In genomic region chr16:68752602-68753001, GRCh38 we compare ENCODE assay signal across 11 cellular contexts. TPM values are rescaled to one million over a fixed set of nuclear protein-coding genes. Genes with fewer than 3 reads are reported as not detected.
DNase-seq lines count a peak whose midpoint lies in the region; ATAC-seq and TF ChIP-seq lines count a peak whose summit lies in the region.
"Had no signal": no experiment of that assay in that cellular context is flagged by ENCODE, and none has a peak within 500 bp of the region (broad histone marks: within the 10 kb centered on the region; RNA-seq: fewer than 3 reads in every experiment).

No MANE protein-coding gene starts in this region.

- intact Hi-C loops in Panc1 (cut with micrococcal nuclease; ENCODE audit: unreplicated experiment): no loop called here

- H3K9me3 ChIP-seq in Panc1 (ENCODE audit: control insufficient read depth, insufficient read depth, low read depth, low read length): no peaks in the 10 kb centered on the region

- peaks cover 6% of the 10 kb centered on the region for H3K27me3 Mint-ChIP-seq in activated naive CD8-positive, alpha-beta T cell treated with anti-CD3 and anti-CD28 coated beads, Interleukin-2, amount 50 U/mL, for 24 hours

- no peaks in the 10 kb centered on the region for H3K4me1 ChIP-seq in Panc1 (ENCODE audit: control insufficient read depth, insufficient read depth, low read length)

- no peak overlapping the region for H3K4me3 Mint-ChIP-seq in activated naive CD8-positive, alpha-beta T cell treated with anti-CD3 and anti-CD28 coated beads, Interleukin-2, amount 50 U/mL, for 24 hours

- TF ChIP-seq CTCF in Panc1 (IDR thresholded peaks at IDR 0.05): no peak

- H3K27ac ChIP-seq in Panc1 (ENCODE audit: low read length): peak overlapping the region; percentile 27; the same call in 1 of the 2 replicates
- H3K27ac ChIP-seq in substantia nigra (ENCODE audit: low read depth, low read length, poor library complexity, severe bottlenecking): no peak overlapping the region

- in situ Hi-C loops in Panc1 (cut with HindIII; ENCODE audit: low pct_unique_long_range_greater_than_20kb, low sequenced_read_pairs): no loop called here

- no peak for DNase-seq in Panc1 (ENCODE audit: low read depth, low spot score)
- DNase-seq in activated naive CD8-positive, alpha-beta T cell treated with anti-CD3 and anti-CD28 coated beads, Interleukin-2, amount 50 U/mL, for 24 hours: peak; percentile 49
- peak; percentile 73 for DNase-seq in stimulated activated CD4-positive, alpha-beta T cell treated with anti-CD3 and anti-CD28 coated beads, Interleukin-1b, Interleukin-23, amount 100 ng/mL, for 48 hours
- DNase-seq in substantia nigra (lab: John Stamatoyannopoulos, UW): no peak
- DNase-seq in NCI-H2196 treated with DMSO at 0.1 percent for 48 hours (lab: John Stamatoyannopoulos, UW; ENCODE audit: unreplicated experiment): no peak
- DNase-seq: GDM1, NCI-H1105, Right ventricle myocardium superior had no signal

- ATAC-seq in GM18867 (IDR thresholded peaks at IDR 0.05; ENCODE audit: unreplicated experiment): peak; percentile 30
- no peak for ATAC-seq in Panc1
- peak; percentile 85 for ATAC-seq in activated naive CD8-positive, alpha-beta T cell treated with anti-CD3 and anti-CD28 coated beads, Interleukin-2, amount 50 U/mL, for 24 hours
- no peak for ATAC-seq in HG03378 (IDR thresholded peaks at IDR 0.05; ENCODE audit: unreplicated experiment)

- H3K4me1 Mint-ChIP-seq in activated naive CD8-positive, alpha-beta T cell treated with anti-CD3 and anti-CD28 coated beads, Interleukin-2, amount 50 U/mL, for 24 hours: peaks cover 47% of the 10 kb centered on the region

- no peaks in the 10 kb centered on the region for H3K9me3 Mint-ChIP-seq in activated naive CD8-positive, alpha-beta T cell treated with anti-CD3 and anti-CD28 coated beads, Interleukin-2, amount 50 U/mL, for 24 hours

- H3K36me3 ChIP-seq in Panc1 (ENCODE audit: control insufficient read depth, insufficient read depth, low read length): no peaks in the 10 kb centered on the region

- POLR2A ChIA-PET in Panc1 (lab: Charles Lee): no interaction called here

- H3K36me3 Mint-ChIP-seq in activated naive CD8-positive, alpha-beta T cell treated with anti-CD3 and anti-CD28 coated beads, Interleukin-2, amount 50 U/mL, for 24 hours (ENCODE audit: low read depth): no peaks in the 10 kb centered on the region

- no peaks in the 10 kb centered on the region for H3K27me3 ChIP-seq in Panc1 (ENCODE audit: control insufficient read depth, insufficient read depth, low read length)

- BruUV-seq in Panc1 (replicated peaks; lab: Mats Ljungman, UMichigan): no TSS peak

- H3K27ac Mint-ChIP-seq in activated naive CD8-positive, alpha-beta T cell treated with anti-CD3 and anti-CD28 coated beads, Interleukin-2, amount 50 U/mL, for 24 hours: peak overlapping the region; percentile 75

- CTCF ChIA-PET in Panc1 (lab: Charles Lee): no interaction called here

- no peak overlapping the region for H3K4me3 ChIP-seq in Panc1 (ENCODE audit: low read depth in 2 of 2, low read length in 2 of 2)
- H3K4me3 ChIP-seq: skin epidermis had no signal

RNA-seq across cellular contexts. Expression of gene CDH1, which starts 15.5 kb away (rescaled TPM):
- 65.8 TPM for total RNA-seq in Panc1 (2021; ENCODE audit: unreplicated experiment)
- 9.5 TPM for polyA plus RNA-seq in Panc1 (2012; ENCODE audit: insufficient read length)
- total RNA-seq: Right ventricle myocardium superior had no signal

Comparison
In these comparisons a context has a peak if more than half of its experiments do, and no peak if none do; other contexts are left out.
1. ATAC-seq: peak in GM18867 (single experiment) and activated naive CD8-positive, alpha-beta T cell treated with anti-CD3 and anti-CD28 coated beads, Interleukin-2, amount 50 U/mL, for 24 hours (single experiment); none in Panc1 (single experiment) and HG03378 (single experiment).
2. DNase-seq: peak in activated naive CD8-positive, alpha-beta T cell treated with anti-CD3 and anti-CD28 coated beads, Interleukin-2, amount 50 U/mL, for 24 hours (single experiment) and stimulated activated CD4-positive, alpha-beta T cell treated with anti-CD3 and anti-CD28 coated beads, Interleukin-1b, Interleukin-23, amount 100 ng/mL, for 48 hours (single experiment); none in Panc1 (single experiment), substantia nigra (0 of 49) and NCI-H2196 treated with DMSO at 0.1 percent for 48 hours (single experiment).